8 cellular contexts compared by ENCODE assay signal in the genomic region with DNA sequence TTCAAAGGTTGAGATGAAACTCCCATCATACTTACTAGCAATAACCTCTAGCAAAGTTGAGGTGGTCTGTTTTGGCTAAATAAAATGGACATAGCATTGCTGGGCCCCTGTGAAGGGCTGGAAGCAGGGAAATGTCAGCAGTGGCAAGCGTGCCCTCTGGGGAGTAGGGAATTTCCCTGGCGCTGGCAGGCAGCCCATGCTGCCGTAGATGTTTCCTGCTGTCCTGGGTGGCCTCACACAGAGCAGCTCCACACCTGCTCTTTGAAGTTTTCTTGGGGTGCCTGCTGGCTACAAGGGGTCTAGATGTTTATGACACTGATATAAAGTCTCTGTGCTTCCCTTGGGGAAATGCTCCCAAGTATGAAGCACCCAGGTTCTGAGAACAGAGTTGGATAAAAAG. TPM values are rescaled to one million over a fixed set of nuclear protein-coding genes. Genes with fewer than 3 reads are reported as not detected.
DNase-seq lines count a peak whose midpoint lies in the region; ATAC-seq and TF ChIP-seq lines count a peak whose summit lies in the region.

No MANE protein-coding gene starts in this region.

- DNase-seq in CD4-positive, alpha-beta T cell = no peak
- DNase-seq in activated naive CD4-positive, alpha-beta T cell treated with anti-CD3 and anti-CD28 coated beads, Interleukin-2, amount 50 U/mL, for 72 hours (ENCODE audit: low spot score in 2 of 2) = no peak
- DNase-seq in mucosa of descending colon (peak; percentile 66 to 74 (median 71)), NOMO-1 (lab: John Stamatoyannopoulos, UW; ENCODE audit: unreplicated experiment in 2 of 2) (no peak), NCI-H1417 treated with DMSO at 0.1 percent for 48 hours (lab: John Stamatoyannopoulos, UW) (no peak), NCI-H1436 treated with DMSO at 0.1 percent for 48 hours (lab: John Stamatoyannopoulos, UW) (no peak), foreskin fibroblast (no peak)

- H3K4me1 Mint-ChIP-seq in CD4-positive, alpha-beta T cell (ENCODE audit: low read depth) = peaks cover 75% of the 10 kb centered on the region
- H3K4me1 Mint-ChIP-seq in IgD-negative memory B cell = peaks cover 40 to 62% (median 43%) of the 10 kb centered on the region in 3 donors

- H3K9me3 Mint-ChIP-seq in CD4-positive, alpha-beta T cell = peaks cover 2% of the 10 kb centered on the region
- no peaks in the 10 kb centered on the region for H3K9me3 Mint-ChIP-seq in IgD-negative memory B cell
- H3K9me3 Mint-ChIP-seq in activated naive CD4-positive, alpha-beta T cell treated with anti-CD3 and anti-CD28 coated beads, Interleukin-2, amount 50 U/mL, for 72 hours = no peaks in the 10 kb centered on the region

- H3K27me3 ChIP-seq in CD4-positive, alpha-beta T cell (ENCODE audit: control insufficient read depth, insufficient read depth, low read length) = no peaks in the 10 kb centered on the region

- no peaks in the 10 kb centered on the region for H3K36me3 Mint-ChIP-seq in CD4-positive, alpha-beta T cell (ENCODE audit: low read depth)
- no peaks in the 10 kb centered on the region for H3K36me3 Mint-ChIP-seq in IgD-negative memory B cell
- H3K36me3 Mint-ChIP-seq in activated naive CD4-positive, alpha-beta T cell treated with anti-CD3 and anti-CD28 coated beads, Interleukin-2, amount 50 U/mL, for 72 hours = no peaks in the 10 kb centered on the region

- H3K27ac ChIP-seq in CD4-positive, alpha-beta T cell (ENCODE audit: low read depth, low read length) = no peak overlapping the region

- CTCF ChIA-PET in CD4-positive, alpha-beta T cell (lab: Charles Lee) = interaction anchor here (2.0 kb wide), 1 partner anchor 34 kb away, joined by 6 read pairs; no protein-coding TSS in a partner anchor

- no peaks in the 10 kb centered on the region for H3K27me3 Mint-ChIP-seq in CD4-positive, alpha-beta T cell
- H3K27me3 Mint-ChIP-seq in IgD-negative memory B cell = peaks cover 8% of the 10 kb centered on the region

- H3K4me1 ChIP-seq in mucosa of descending colon (ENCODE audit: low read depth) = peaks cover 5% of the 10 kb centered on the region

- no peaks in the 10 kb centered on the region for H3K9me3 ChIP-seq in CD4-positive, alpha-beta T cell (ENCODE audit: control insufficient read depth, low read length)
- H3K9me3 ChIP-seq in mucosa of descending colon = no peaks in the 10 kb centered on the region

- POLR2A ChIA-PET in CD4-positive, alpha-beta T cell (lab: Charles Lee) = no interaction called here

- H3K27ac Mint-ChIP-seq in CD4-positive, alpha-beta T cell = peak overlapping the region; percentile 18
- H3K27ac Mint-ChIP-seq in IgD-negative memory B cell = peak overlapping the region in 2 of 3 donors; percentile 15 to 48
- peak overlapping the region; percentile 37 to 45 for H3K27ac Mint-ChIP-seq in activated naive CD4-positive, alpha-beta T cell treated with anti-CD3 and anti-CD28 coated beads, Interleukin-2, amount 50 U/mL, for 72 hours

- ATAC-seq in CD4-positive, alpha-beta T cell (ENCODE audit: poor library complexity) = peak; percentile 49
- ATAC-seq in activated naive CD4-positive, alpha-beta T cell treated with anti-CD3 and anti-CD28 coated beads, Interleukin-2, amount 50 U/mL, for 72 hours = peak; percentile 72 to 87
- ATAC-seq in mucosa of descending colon = peak; percentile 84

- no peak for TF ChIP-seq CTCF in CD4-positive, alpha-beta T cell (IDR thresholded peaks at IDR 0.05)
- no peak for TF ChIP-seq CTCF in mucosa of descending colon (IDR thresholded peaks at IDR 0.05)
- TF ChIP-seq CTCF in foreskin fibroblast (IDR thresholded peaks at IDR 0.05; ENCODE audit: low read depth, low read length) = no peak

- peak overlapping the region; percentile 35 for H3K4me3 Mint-ChIP-seq in CD4-positive, alpha-beta T cell
- H3K4me3 Mint-ChIP-seq in IgD-negative memory B cell = peak overlapping the region; percentile 6 to 88 (median 42)

- H3K4me3 ChIP-seq in mucosa of descending colon (no peak overlapping the region), foreskin fibroblast (ENCODE audit: low read depth in 1 of 2, low read length in 2 of 2) (no peak overlapping the region)

- intact Hi-C loops in CD4-positive, alpha-beta T cell (cut with DNase I, micrococcal nuclease) = loop anchor here in 1 of 2 experiments (2.0 kb wide), 1 partner anchor 18 kb away; no protein-coding TSS in a partner anchor
- intact Hi-C loops in mucosa of descending colon (cut with DNase I, micrococcal nuclease) = no loop called here

- no peaks in the 10 kb centered on the region for H3K36me3 ChIP-seq in mucosa of descending colon (ENCODE audit: low read depth)

RNA-seq across cellular contexts. Expression of a gene that starts 30.2 kb away (rescaled TPM):
- 10 to 100 TPM; 27.5 to 28.6 TPM for total RNA-seq in CD4-positive, alpha-beta T cell
- polyA plus RNA-seq in IgD-negative memory B cell = 4.5 TPM
- 10 to 100 TPM; 24.4 to 37.4 TPM for total RNA-seq in activated naive CD4-positive, alpha-beta T cell treated with anti-CD3 and anti-CD28 coated beads, Interleukin-2, amount 50 U/mL, for 72 hours
- total RNA-seq in mucosa of descending colon = 10 to 100 TPM in 1 of 3 donors, 1 to 10 TPM in 2; 5.4 to 91.2 (median 8.8) TPM

Comparison
In these comparisons a context has a peak if more than half of its experiments do, and no peak if none do; other contexts are left out.
1. DNase-seq: peak in mucosa of descending colon (3 of 3); none in CD4-positive, alpha-beta T cell (0 of 10), activated naive CD4-positive, alpha-beta T cell treated with anti-CD3 and anti-CD28 coated beads, Interleukin-2, amount 50 U/mL, for 72 hours (0 of 2), NOMO-1 (0 of 2), NCI-H1417 treated with DMSO at 0.1 percent for 48 hours (single experiment), NCI-H1436 treated with DMSO at 0.1 percent for 48 hours (single experiment) and foreskin fibroblast (0 of 2).
2. Peak in every context shown above with its lines, with median percentiles within 50 percentile points of each other: ATAC-seq and H3K27ac Mint-ChIP-seq.